ENCODE assay signal across 7 cellular contexts in genomic region chr7:28922618-28923331, GRCh38. TPM values are rescaled to one million over a fixed set of nuclear protein-coding genes. Genes with fewer than 3 reads are reported as not detected.
A peak's percentile ranks its signal among the peaks of the same experiment; 100 is the strongest.
DNase-seq lines count a peak whose midpoint lies in the region; ATAC-seq, FAIRE-seq and TF ChIP-seq lines count a peak whose summit lies in the region.

No MANE protein-coding gene starts in this region.

- FAIRE-seq in GM12891 (lab: Jason Lieb, UNC) = peak; percentile 80

- no peak for TF ChIP-seq EP300 in SK-N-SH (IDR thresholded peaks at IDR 0.05; ENCODE audit: borderline replicate concordance in 1 of 2, low read depth in 1 of 2, low read length in 1 of 2)

- 0 out of 2 replicates have a peak, but pooled peaks cover 15% of the 10 kb centered on the region for H3K27me3 ChIP-seq in SK-N-SH (ENCODE audit: insufficient read depth)
- H3K27me3 ChIP-seq in heart left ventricle = peaks cover 0 to 8% (median 0%) of the 10 kb centered on the region in 9 donors
- no peaks in the 10 kb centered on the region for H3K27me3 ChIP-seq in psoas muscle (ENCODE audit: insufficient read depth in 3 of 3, low read length in 2 of 3)

- TF ChIP-seq RAD21 in SK-N-SH (IDR thresholded peaks at IDR 0.05; ENCODE audit: low read length) = peak; percentile 99

- peak overlapping the region; percentile 11; the same call in 1 of the 2 replicates for H3K4me2 ChIP-seq in SK-N-SH

- POLR2A ChIA-PET in SK-N-SH (lab: Yijun Ruan, JAX) = interaction anchor here (1.1 kb wide), 1 partner anchor 176 kb away, joined by 4 read pairs; no protein-coding TSS in a partner anchor
- POLR2A ChIA-PET in activated naive CD8-positive, alpha-beta T cell treated with anti-CD3 and anti-CD28 coated beads, Interleukin-2, amount 10 ng/mL, durations not matched to agents 7 days and 5 days (lab: Charles Lee) = no interaction called here

- peaks cover 18% of the 10 kb centered on the region for H3K27me3 Mint-ChIP-seq in activated naive CD8-positive, alpha-beta T cell treated with anti-CD3 and anti-CD28 coated beads, Interleukin-2, amount 10 ng/mL, durations not matched to agents 7 days and 5 days

- DNase-seq in GM12891 (ENCODE audit: insufficient read length, low spot score) (no peak), MV-4-11 (lab: John Stamatoyannopoulos, UW) (peak; percentile 59), SK-N-SH (peak; percentile 65), heart left ventricle (peak; percentile 37 to 73 (median 62)), psoas muscle (peak; percentile 64 to 71), cortex of kidney (lab: John Stamatoyannopoulos, UW) (no peak)
- peak; percentile 61 for DNase-seq in activated naive CD8-positive, alpha-beta T cell treated with anti-CD3 and anti-CD28 coated beads, Interleukin-2, amount 10 ng/mL, durations not matched to agents 7 days and 5 days

- H3K36me3 ChIP-seq in SK-N-SH (replicated peaks in 1 of 2; ENCODE audit: control insufficient read depth in 1 of 2, insufficient read depth in 2 of 2, low read length in 1 of 2) (no peaks in the 10 kb centered on the region), heart left ventricle (no peaks in the 10 kb centered on the region), psoas muscle (ENCODE audit: insufficient read depth in 1 of 2, low read depth in 1 of 2) (no peaks in the 10 kb centered on the region)

- H3K4me3 ChIP-seq in SK-N-SH (ENCODE audit: low read depth in 2 of 2, low read length in 1 of 2) (peak overlapping the region in 1 of 2 experiments; percentile 0; a peak in 1 of 4 replicates), heart left ventricle (no peak overlapping the region), psoas muscle (no peak overlapping the region)

- no peak overlapping the region for H3K27ac Mint-ChIP-seq in activated naive CD8-positive, alpha-beta T cell treated with anti-CD3 and anti-CD28 coated beads, Interleukin-2, amount 10 ng/mL, durations not matched to agents 7 days and 5 days

- 6% methylated on average over 7 of the region's 7 CpGs for WGBS in SK-N-SH (ENCODE audit: low lambda C conversion rate)
- WGBS in heart left ventricle, 4 donors = 9 to 11% (median 10%) methylated on average over 7 of the region's 7 CpGs
- WGBS in psoas muscle, 3 donors = 9 to 14% (median 10%) methylated on average over 7 of the region's 7 CpGs

- no peaks in the 10 kb centered on the region for H4K20me1 ChIP-seq in SK-N-SH (ENCODE audit: insufficient read depth)

- no peak for ATAC-seq in activated naive CD8-positive, alpha-beta T cell treated with anti-CD3 and anti-CD28 coated beads, Interleukin-2, amount 10 ng/mL, durations not matched to agents 7 days and 5 days (ENCODE audit: low read depth)
- ATAC-seq in heart left ventricle = peak; percentile 44 to 73 (median 62)
- ATAC-seq in psoas muscle = peak; percentile 68 to 91 (median 76)

- H2AFZ ChIP-seq in SK-N-SH (ENCODE audit: low read depth) = peak overlapping the region; percentile 38; the same call in 1 of the 2 replicates

- no peaks in the 10 kb centered on the region for H3K36me3 Mint-ChIP-seq in activated naive CD8-positive, alpha-beta T cell treated with anti-CD3 and anti-CD28 coated beads, Interleukin-2, amount 10 ng/mL, durations not matched to agents 7 days and 5 days

- no peaks in the 10 kb centered on the region for H3K9me3 Mint-ChIP-seq in activated naive CD8-positive, alpha-beta T cell treated with anti-CD3 and anti-CD28 coated beads, Interleukin-2, amount 10 ng/mL, durations not matched to agents 7 days and 5 days

- H3K27ac ChIP-seq in SK-N-SH (ENCODE audit: low read depth in 2 of 2, low read length in 1 of 2) = peak overlapping the region in 1 of 2 experiments; percentile 93; a peak in 2 of 4 replicates
- H3K27ac ChIP-seq in heart left ventricle = no peak overlapping the region
- no peak overlapping the region for H3K27ac ChIP-seq in psoas muscle

- TF ChIP-seq POLR2A in GM12891 (IDR thresholded peaks at IDR 0.05; ENCODE audit: low read depth, low read length) = no peak
- TF ChIP-seq POLR2A in heart left ventricle (IDR thresholded peaks at IDR 0.05) = no peak

- H3K4me1 Mint-ChIP-seq in activated naive CD8-positive, alpha-beta T cell treated with anti-CD3 and anti-CD28 coated beads, Interleukin-2, amount 10 ng/mL, durations not matched to agents 7 days and 5 days = peaks cover 12% of the 10 kb centered on the region

- no peaks in the 10 kb centered on the region for H3K9me2 ChIP-seq in SK-N-SH

- no peak overlapping the region for H3K4me3 Mint-ChIP-seq in activated naive CD8-positive, alpha-beta T cell treated with anti-CD3 and anti-CD28 coated beads, Interleukin-2, amount 10 ng/mL, durations not matched to agents 7 days and 5 days

- no peaks in the 10 kb centered on the region for H3K9me3 ChIP-seq in SK-N-SH
- H3K9me3 ChIP-seq in heart left ventricle = no peaks in the 10 kb centered on the region
- no peaks in the 10 kb centered on the region for H3K9me3 ChIP-seq in psoas muscle

- no peak overlapping the region for H3K9ac ChIP-seq in SK-N-SH

- H3K4me1 ChIP-seq in SK-N-SH (ENCODE audit: control insufficient read depth in 1 of 2, insufficient read depth in 2 of 2, low read depth in 1 of 2, low read length in 1 of 2) (peaks cover 0 to 20% of the 10 kb centered on the region in 2 experiments; a peak in 3 of 4 replicates), heart left ventricle (peaks cover 0 to 26% (median 16%) of the 10 kb centered on the region in 12 donors), psoas muscle (peaks cover 12% of the 10 kb centered on the region)

- no peaks in the 10 kb centered on the region for H3F3A ChIP-seq in SK-N-SH (replicated peaks; ENCODE audit: insufficient read depth)

- intact Hi-C loops in heart left ventricle (cut with DNase I) = loop anchor here (1.0 to 10.0 kb wide), 12 partner anchors 180 to 486 kb away; partner anchors contain the start of gene CHN2 (in 4 of the 10)
- intact Hi-C loops in psoas muscle (cut with DNase I) = loop anchor here (1.0 to 5.0 kb wide), 4 partner anchors 184 to 486 kb away; no protein-coding TSS in a partner anchor

- no peaks in the 10 kb centered on the region for H3K79me2 ChIP-seq in SK-N-SH (ENCODE audit: insufficient read depth)

- CTCF ChIA-PET in SK-N-SH (lab: Yijun Ruan, JAX) = interaction anchor here (0.6 to 19.1 kb wide), 126 partner anchors 8 to 999 kb away, joined by 3 to 1647 read pairs (median 5); partner anchors contain the start of genes CHN2, CPVL and TRIL

- TF ChIP-seq CTCF in SK-N-SH (IDR thresholded peaks at IDR 0.05) (peak; percentile 99), heart left ventricle (IDR thresholded peaks at IDR 0.05) (peak; percentile 82 to 93 (median 88)), psoas muscle (IDR thresholded peaks at IDR 0.05) (peak; percentile 83)

TF ChIP-seq in GM12891, 5 proteins besides CTCF, POLR2A, EP300 and RAD21:
- no peak for TF ChIP-seq POLR2AphosphoS5 (IDR thresholded peaks at IDR 0.05; ENCODE audit: low read depth, low read length)
- no peak for TF ChIP-seq POU2F2 (IDR thresholded peaks at IDR 0.05; ENCODE audit: low read depth, low read length)
- TF ChIP-seq TAF1 (IDR thresholded peaks at IDR 0.05; ENCODE audit: low read depth, low read length) = no peak
- no peak for TF ChIP-seq SPI1 (IDR thresholded peaks at IDR 0.05; ENCODE audit: low read depth, low read length)
- no peak for TF ChIP-seq PAX5 (IDR thresholded peaks at IDR 0.05; ENCODE audit: insufficient read depth, low read length, severe bottlenecking)

TF ChIP-seq in SK-N-SH, 30 proteins besides CTCF, POLR2A, EP300 and RAD21:
- TF ChIP-seq MXI1 (IDR thresholded peaks at IDR 0.05; ENCODE audit: low read depth, low read length) (0 out of 2 replicates have a peak, but pooled peaks have one; percentile 14), RXRA (IDR thresholded peaks at IDR 0.05; ENCODE audit: borderline replicate concordance, low read depth) (no peak), SMC3 (IDR thresholded peaks at IDR 0.05; ENCODE audit: low read depth, low read length) (peak; percentile 94)

RNA-seq across cellular contexts. Expression of gene TRIL, which starts 35.4 kb away (rescaled TPM):
- not detected for polyA plus RNA-seq in GM12891 (2012; ENCODE audit: low read depth, missing spikeins)
- 0.18 and 0.28 TPM in 2 replicates for polyA plus RNA-seq in SK-N-SH (2012; rRNA removed)
- 0.23 and 0.41 TPM in 2 replicates for polyA plus RNA-seq in SK-N-SH (2012; cell fraction: cytosol; rRNA removed)
- 0.08 and 0.16 TPM in 2 replicates for polyA plus RNA-seq in SK-N-SH (2012; cell fraction: nucleus; rRNA removed)
- total RNA-seq in activated naive CD8-positive, alpha-beta T cell treated with anti-CD3 and anti-CD28 coated beads, Interleukin-2, amount 10 ng/mL, durations not matched to agents 7 days and 5 days = not detected
- total RNA-seq in heart left ventricle = 1 to 10 TPM; 1.5 to 7.0 (median 3.2) TPM
- polyA plus RNA-seq in heart left ventricle = 1 to 10 TPM in 1 of 2 donors, under 1 TPM in 1; 0.53 to 1.8 TPM
- total RNA-seq in psoas muscle = 1 to 10 TPM in 2 of 4 donors, under 1 TPM in 2; 0.54 to 3.2 (median 1.2) TPM
- polyA plus RNA-seq in psoas muscle = under 1 TPM; 0.38 to 0.62 (median 0.48) TPM

Comparison
In these comparisons a context has a peak if more than half of its experiments do, and no peak if none do; other contexts are left out.
1. DNase-seq: peak in MV-4-11 (single experiment), SK-N-SH (single experiment), activated naive CD8-positive, alpha-beta T cell treated with anti-CD3 and anti-CD28 coated beads, Interleukin-2, amount 10 ng/mL, durations not matched to agents 7 days and 5 days (single experiment), heart left ventricle (5 of 5) and psoas muscle (2 of 2); none in GM12891 (single experiment) and cortex of kidney (single experiment).
2. Peak in every context shown above with its lines, with median percentiles within 50 percentile points of each other: CTCF ChIP-seq.